Comparison of ENCODE assay signal across 8 cellular contexts in the genomic region with DNA sequence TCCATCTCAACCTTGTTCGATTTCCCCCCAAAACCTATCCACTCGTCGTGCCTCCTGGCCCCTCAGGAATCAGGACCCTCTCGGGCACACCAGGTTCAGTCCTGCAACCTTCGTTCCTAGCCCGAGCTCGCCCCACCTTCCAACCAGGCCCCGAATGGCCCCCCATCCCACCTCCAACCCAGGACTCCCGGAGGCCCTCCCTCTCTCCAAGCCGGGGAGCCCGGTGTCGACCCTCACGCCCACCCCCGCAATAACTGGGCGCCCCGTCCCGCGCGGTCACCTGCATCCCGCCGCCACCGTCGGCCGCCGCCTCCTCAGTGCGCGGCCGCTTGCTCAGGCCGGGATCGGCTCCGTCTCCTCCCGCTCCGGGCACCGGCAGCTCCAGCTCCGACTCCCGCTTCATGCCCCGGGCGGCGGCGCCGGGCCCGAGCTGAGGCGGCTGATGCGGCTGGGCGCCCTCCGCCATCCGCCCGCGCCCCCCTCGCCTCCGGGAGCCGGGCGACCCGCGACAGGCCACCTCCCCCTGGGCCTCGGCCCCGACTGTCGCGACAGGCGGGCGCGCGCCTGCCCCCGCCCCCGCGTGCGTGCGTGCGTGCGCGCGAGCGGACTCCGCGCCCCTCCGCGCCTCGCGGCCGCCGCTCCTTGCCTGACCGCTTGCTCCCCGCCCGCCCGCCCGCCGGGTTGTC. TPM values are rescaled to one million over a fixed set of nuclear protein-coding genes. Genes with fewer than 3 reads are reported as not detected.
DNase-seq lines count a peak whose midpoint lies in the region; ATAC-seq and TF ChIP-seq lines count a peak whose summit lies in the region.

No MANE protein-coding gene starts in this region.

- TF ChIP-seq RAD21 in neural cell (conservative IDR thresholded peaks at IDR 0.05): peak; percentile 46

- ATAC-seq in HG03565 (IDR thresholded peaks at IDR 0.05; ENCODE audit: unreplicated experiment): no peak
- no peak for ATAC-seq in HG03039 (IDR thresholded peaks at IDR 0.05; ENCODE audit: unreplicated experiment)

- H3K4me1 ChIP-seq in HEK293 (ENCODE audit: control insufficient read depth, insufficient read depth, low read length) (peaks cover 10% of the 10 kb centered on the region), fibroblast of lung (ENCODE audit: control insufficient read depth, extremely low read depth, insufficient read depth, low read length) (peaks cover 5% of the 10 kb centered on the region)

- H3K4me3 ChIP-seq in HEK293 (ENCODE audit: low read depth, low read length): peak overlapping the region; percentile 84
- H3K4me3 ChIP-seq in fibroblast of lung (replicated peaks in 1 of 4; ENCODE audit: control extremely low read depth in 1 of 4, insufficient read depth in 1 of 4, low read depth in 3 of 4, low read length in 4 of 4): peak overlapping the region; percentile 84 to 95 (median 88)
- H3K4me3 ChIP-seq in neural cell (ENCODE audit: low read length): peak overlapping the region; percentile 73

- no peaks in the 10 kb centered on the region for H3K9me3 ChIP-seq in HEK293 (ENCODE audit: control insufficient read depth, insufficient read depth, low read depth, low read length)
- H3K9me3 ChIP-seq in fibroblast of lung (ENCODE audit: control insufficient read depth, insufficient read depth, low read depth, low read length): no peaks in the 10 kb centered on the region
- H3K9me3 ChIP-seq in neural cell (ENCODE audit: low read length): no peaks in the 10 kb centered on the region

- H3K27me3 ChIP-seq in fibroblast of lung (ENCODE audit: control insufficient read depth, insufficient read depth, low read length) (no peaks in the 10 kb centered on the region), neural cell (ENCODE audit: insufficient read depth, low read depth, low read length) (no peaks in the 10 kb centered on the region)

- TF ChIP-seq CTCF in HEK293 (tag by site-specific recombination; IDR thresholded peaks at IDR 0.05) (no peak), VCaP (conservative IDR thresholded peaks at IDR 0.05) (no peak), fibroblast of lung (conservative IDR thresholded peaks at IDR 0.05 in 1 of 2, IDR thresholded peaks at IDR 0.05 in 1 of 2; ENCODE audit: low read depth in 1 of 2, low read length in 2 of 2) (no peak), neural cell (IDR thresholded peaks at IDR 0.05; ENCODE audit: poor library complexity, severe bottlenecking) (peak; percentile 14)

- H3K27ac ChIP-seq in HEK293 (ENCODE audit: extremely low read depth, low read depth, low read length) (peak overlapping the region; percentile 77; the same call in 1 of the 2 replicates), VCaP (peak overlapping the region; percentile 91), fibroblast of lung (ENCODE audit: insufficient read depth, low read length) (peak overlapping the region; percentile 76), neural cell (ENCODE audit: low read length) (peak overlapping the region; percentile 82)

- H3K9me2 ChIP-seq in neural cell (ENCODE audit: insufficient read depth, low read length): no peaks in the 10 kb centered on the region

- CTCF ChIA-PET in HEK293 (lab: Yijun Ruan, JAX): interaction anchor here (1.1 to 2.9 kb wide), 5 partner anchors 38 to 106 kb away, joined by 3 to 44 read pairs (median 5); no protein-coding TSS in a partner anchor

- DNase-seq in COLO829 (ENCODE audit: low spot score) (peak; percentile 78), fibroblast of lung (ENCODE audit: low read depth in 2 of 2) (no peak), NCI-H226 (no peak)

- peak overlapping the region; percentile 81 for H3K9ac ChIP-seq in fibroblast of lung (ENCODE audit: insufficient read depth, low read length)
- H3K9ac ChIP-seq in neural cell (ENCODE audit: low read length): peak overlapping the region; percentile 81

- peak overlapping the region; percentile 92 for H3K4me2 ChIP-seq in fibroblast of lung (ENCODE audit: extremely low read depth, insufficient read depth, low read length)
- peak overlapping the region; percentile 100 for H3K4me2 ChIP-seq in neural cell (ENCODE audit: low read length)

- H3K36me3 ChIP-seq in HEK293 (ENCODE audit: control insufficient read depth in 2 of 2, insufficient read depth in 1 of 2, low read length in 2 of 2) (peaks cover 0 to 7% of the 10 kb centered on the region in 2 experiments; a peak in 2 of 3 replicates), fibroblast of lung (ENCODE audit: control insufficient read depth, insufficient read depth, low read length) (no peaks in the 10 kb centered on the region), neural cell (ENCODE audit: insufficient read depth, low read length) (no peaks in the 10 kb centered on the region)

- POLR2A ChIA-PET in HEK293 (lab: Yijun Ruan, JAX): interaction anchor here (0.6 to 3.1 kb wide), 14 partner anchors 10 to 343 kb away, joined by 3 to 27 read pairs (median 6); no protein-coding TSS in a partner anchor

- H4K20me1 ChIP-seq in fibroblast of lung (ENCODE audit: control insufficient read depth, extremely low read depth, insufficient read depth, low read length) (no peaks in the 10 kb centered on the region), neural cell (ENCODE audit: insufficient read depth) (no peaks in the 10 kb centered on the region)

- H2AFZ ChIP-seq in fibroblast of lung (ENCODE audit: low read length): peak overlapping the region; percentile 27
- H2AFZ ChIP-seq in neural cell (ENCODE audit: low read depth, low read length): no peak overlapping the region

- H3K79me2 ChIP-seq in fibroblast of lung (ENCODE audit: control insufficient read depth, insufficient read depth, low read length): peaks cover 47% of the 10 kb centered on the region
- H3K79me2 ChIP-seq in neural cell (replicated peaks; ENCODE audit: insufficient read depth, low read length): peaks cover 30% of the 10 kb centered on the region

- no peaks in the 10 kb centered on the region for H3F3A ChIP-seq in neural cell (ENCODE audit: insufficient read depth, low read length, poor library complexity, severe bottlenecking)

- TF ChIP-seq EP300 in neural cell (conservative IDR thresholded peaks at IDR 0.05; ENCODE audit: poor library complexity, severe bottlenecking): peak; percentile 48

TF ChIP-seq in HEK293, 187 proteins besides CTCF, POLR2A, EP300 and RAD21 (continues in another document):
- TF ChIP-seq GLI4 (tag by site-specific recombination; IDR thresholded peaks at IDR 0.05) (no peak), ZNF626 (tag by site-specific recombination; IDR thresholded peaks at IDR 0.05) (no peak), ZNF561 (tag by site-specific recombination; IDR thresholded peaks at IDR 0.05; ENCODE audit: borderline replicate concordance) (no peak), YY2 (tag by site-specific recombination; IDR thresholded peaks at IDR 0.05) (no peak), ZBTB48 (tag by site-specific recombination; IDR thresholded peaks at IDR 0.05) (0 out of 2 replicates have a peak, but pooled peaks have one; percentile 25), ZNF558 (tag by site-specific recombination; IDR thresholded peaks at IDR 0.05) (no peak), ZNF146 (tag by site-specific recombination; IDR thresholded peaks at IDR 0.05) (no peak), HOXA7 (CRISPR knock-in tag; IDR thresholded peaks at IDR 0.05; ENCODE audit: borderline replicate concordance) (no peak), ZNF707 (tag by site-specific recombination; IDR thresholded peaks at IDR 0.05) (no peak), ZNF2 (tag by site-specific recombination; IDR thresholded peaks at IDR 0.05) (no peak), ZNF175 (tag by site-specific recombination; IDR thresholded peaks at IDR 0.05) (no peak), SCRT2 (tag by site-specific recombination; IDR thresholded peaks at IDR 0.05) (no peak), ZNF658 (tag by site-specific recombination; IDR thresholded peaks at IDR 0.05) (no peak), ZNF211 (tag by site-specific recombination; IDR thresholded peaks at IDR 0.05; ENCODE audit: low read depth) (no peak), ZNF341 (tag by site-specific recombination; IDR thresholded peaks at IDR 0.05; ENCODE audit: low read depth) (no peak), SCRT1 (tag by site-specific recombination; IDR thresholded peaks at IDR 0.05; ENCODE audit: borderline replicate concordance) (no peak), ZSCAN30 (tag by site-specific recombination; IDR thresholded peaks at IDR 0.05) (no peak)

TF ChIP-seq in neural cell, 6 proteins besides CTCF, POLR2A, EP300 and RAD21:
- TF ChIP-seq POLR2AphosphoS5 (IDR thresholded peaks at IDR 0.05) (no peak), TAF1 (IDR thresholded peaks at IDR 0.05; ENCODE audit: low read depth) (no peak), SMC3 (conservative IDR thresholded peaks at IDR 0.05; ENCODE audit: poor library complexity) (peak; percentile 47), MXI1 (conservative IDR thresholded peaks at IDR 0.05; ENCODE audit: poor library complexity, severe bottlenecking) (no peak)
- TF ChIP-seq, protein P1, sequence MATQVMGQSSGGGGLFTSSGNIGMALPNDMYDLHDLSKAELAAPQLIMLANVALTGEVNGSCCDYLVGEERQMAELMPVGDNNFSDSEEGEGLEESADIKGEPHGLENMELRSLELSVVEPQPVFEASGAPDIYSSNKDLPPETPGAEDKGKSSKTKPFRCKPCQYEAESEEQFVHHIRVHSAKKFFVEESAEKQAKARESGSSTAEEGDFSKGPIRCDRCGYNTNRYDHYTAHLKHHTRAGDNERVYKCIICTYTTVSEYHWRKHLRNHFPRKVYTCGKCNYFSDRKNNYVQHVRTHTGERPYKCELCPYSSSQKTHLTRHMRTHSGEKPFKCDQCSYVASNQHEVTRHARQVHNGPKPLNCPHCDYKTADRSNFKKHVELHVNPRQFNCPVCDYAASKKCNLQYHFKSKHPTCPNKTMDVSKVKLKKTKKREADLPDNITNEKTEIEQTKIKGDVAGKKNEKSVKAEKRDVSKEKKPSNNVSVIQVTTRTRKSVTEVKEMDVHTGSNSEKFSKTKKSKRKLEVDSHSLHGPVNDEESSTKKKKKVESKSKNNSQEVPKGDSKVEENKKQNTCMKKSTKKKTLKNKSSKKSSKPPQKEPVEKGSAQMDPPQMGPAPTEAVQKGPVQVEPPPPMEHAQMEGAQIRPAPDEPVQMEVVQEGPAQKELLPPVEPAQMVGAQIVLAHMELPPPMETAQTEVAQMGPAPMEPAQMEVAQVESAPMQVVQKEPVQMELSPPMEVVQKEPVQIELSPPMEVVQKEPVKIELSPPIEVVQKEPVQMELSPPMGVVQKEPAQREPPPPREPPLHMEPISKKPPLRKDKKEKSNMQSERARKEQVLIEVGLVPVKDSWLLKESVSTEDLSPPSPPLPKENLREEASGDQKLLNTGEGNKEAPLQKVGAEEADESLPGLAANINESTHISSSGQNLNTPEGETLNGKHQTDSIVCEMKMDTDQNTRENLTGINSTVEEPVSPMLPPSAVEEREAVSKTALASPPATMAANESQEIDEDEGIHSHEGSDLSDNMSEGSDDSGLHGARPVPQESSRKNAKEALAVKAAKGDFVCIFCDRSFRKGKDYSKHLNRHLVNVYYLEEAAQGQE (IDR thresholded peaks at IDR 0.05; ENCODE audit: borderline replicate concordance): peak; percentile 57

RNA-seq across cellular contexts. Expression of a gene that starts 0.5 kb away (rescaled TPM):
- total RNA-seq in fibroblast of lung: 127 and 173 TPM in 2 replicates
- 184 and 190 TPM in 2 replicates for polyA plus RNA-seq in fibroblast of lung
- 107 and 125 TPM in 2 replicates for polyA plus RNA-seq in fibroblast of lung (2012)
- 147 and 168 TPM in 2 replicates for polyA minus RNA-seq in fibroblast of lung (ENCODE audit: low replicate concordance)
- 529 and 585 TPM in 2 replicates for polyA plus RNA-seq in neural cell
- 1,037 and 1,086 TPM in 2 replicates for polyA minus RNA-seq in neural cell
